Comparison of ENCODE assay signal across 8 cellular contexts in genomic region chr6:106608080-106608668, GRCh38. TPM values are rescaled to one million over a fixed set of nuclear protein-coding genes. Genes with fewer than 3 reads are reported as not detected.
DNase-seq lines count a peak whose midpoint lies in the region; ATAC-seq, FAIRE-seq and TF ChIP-seq lines count a peak whose summit lies in the region.

No MANE protein-coding gene starts in this region.

- TF ChIP-seq CTCF in neural cell (IDR thresholded peaks at IDR 0.05; ENCODE audit: poor library complexity, severe bottlenecking) = peak; percentile 19

- no peak overlapping the region for H3K27ac Mint-ChIP-seq in effector memory CD8-positive, alpha-beta T cell

- peak; percentile 89 for FAIRE-seq in GM19239 (lab: Jason Lieb, UNC)
- no peak for FAIRE-seq in HTR-8/SVneo (lab: Jason Lieb, UNC)

- H3K27me3 ChIP-seq in neural cell (ENCODE audit: insufficient read depth, low read depth, low read length) = no peaks in the 10 kb centered on the region

- H2AFZ ChIP-seq in neural cell (ENCODE audit: low read depth, low read length) = no peak overlapping the region

- no peaks in the 10 kb centered on the region for H3K79me2 ChIP-seq in neural cell (replicated peaks; ENCODE audit: insufficient read depth, low read length)

- TF ChIP-seq RAD21 in neural cell (conservative IDR thresholded peaks at IDR 0.05) = no peak

- H3K27me3 Mint-ChIP-seq in effector memory CD8-positive, alpha-beta T cell = no peaks in the 10 kb centered on the region

- H3K9me3 Mint-ChIP-seq in effector memory CD8-positive, alpha-beta T cell = no peaks in the 10 kb centered on the region

- no peak overlapping the region for H3K4me3 ChIP-seq in neural cell (ENCODE audit: low read length)

- DNase-seq in NCI-H524 (lab: John Stamatoyannopoulos, UW) (peak; percentile 35 to 72), NCI-H524 treated with DMSO at 0.1 percent for 48 hours (lab: John Stamatoyannopoulos, UW) (no peak), GM19239 (ENCODE audit: insufficient read length, low spot score) (no peak), HTR-8/SVneo (ENCODE audit: insufficient read length, low spot score) (peak; percentile 29), RKO (ENCODE audit: low spot score) (peak; percentile 73), anterior cingulate cortex (lab: John Stamatoyannopoulos, UW) (no peak)
- peak; percentile 37 to 44 (median 40) for DNase-seq in effector memory CD8-positive, alpha-beta T cell

- no peaks in the 10 kb centered on the region for H3F3A ChIP-seq in neural cell (ENCODE audit: insufficient read depth, low read length, poor library complexity, severe bottlenecking)

- no peaks in the 10 kb centered on the region for H3K9me2 ChIP-seq in neural cell (ENCODE audit: insufficient read depth, low read length)

- peaks cover 1 to 8% of the 10 kb centered on the region in 2 donors for H3K4me1 Mint-ChIP-seq in effector memory CD8-positive, alpha-beta T cell (ENCODE audit: low read depth in 2 of 2)

- H3K27ac ChIP-seq in neural cell (ENCODE audit: low read length) = no peak overlapping the region

- no peak overlapping the region for H3K4me2 ChIP-seq in neural cell (ENCODE audit: low read length)

- H3K36me3 Mint-ChIP-seq in effector memory CD8-positive, alpha-beta T cell (ENCODE audit: insufficient read depth) = no peaks in the 10 kb centered on the region

- no peaks in the 10 kb centered on the region for H3K9me3 ChIP-seq in neural cell (ENCODE audit: low read length)

- ATAC-seq in effector memory CD8-positive, alpha-beta T cell (replicated peaks) = peak; percentile 91

- H3K36me3 ChIP-seq in neural cell (ENCODE audit: insufficient read depth, low read length) = peaks cover 3% of the 10 kb centered on the region

- H4K20me1 ChIP-seq in neural cell (ENCODE audit: insufficient read depth) = no peaks in the 10 kb centered on the region

- H3K9ac ChIP-seq in neural cell (ENCODE audit: low read length) = no peak overlapping the region

- TF ChIP-seq EP300 in neural cell (conservative IDR thresholded peaks at IDR 0.05; ENCODE audit: poor library complexity, severe bottlenecking) = no peak

- H3K4me3 Mint-ChIP-seq in effector memory CD8-positive, alpha-beta T cell = no peak overlapping the region

TF ChIP-seq in neural cell, 6 proteins besides CTCF, POLR2A, EP300 and RAD21:
- TF ChIP-seq MXI1 (conservative IDR thresholded peaks at IDR 0.05; ENCODE audit: poor library complexity, severe bottlenecking) = no peak
- no peak for TF ChIP-seq REST (IDR thresholded peaks at IDR 0.05; ENCODE audit: borderline replicate concordance)
- no peak for TF ChIP-seq TAF1 (IDR thresholded peaks at IDR 0.05; ENCODE audit: low read depth)
- no peak for TF ChIP-seq EZH2 (IDR thresholded peaks at IDR 0.05; ENCODE audit: borderline replicate concordance, insufficient read depth, low read length, poor library complexity, severe bottlenecking)
- no peak for TF ChIP-seq SMC3 (conservative IDR thresholded peaks at IDR 0.05; ENCODE audit: poor library complexity)
TF ChIP-seq in neural cell: peak in this region for 0.

RNA-seq across cellular contexts. Expression of gene RTN4IP1, which starts 21.1 kb away (rescaled TPM):
- 8.1 and 8.5 TPM in 2 replicates for polyA plus RNA-seq in neural cell
- 10.0 and 12.5 TPM in 2 replicates for polyA minus RNA-seq in neural cell

RNA-seq across cellular contexts. Expression of gene QRSL1, which starts 21.2 kb away (rescaled TPM):
- polyA plus RNA-seq in neural cell = 19.8 and 20.0 TPM in 2 replicates
- 21.9 and 27.0 TPM in 2 replicates for polyA minus RNA-seq in neural cell

Comparison
In these comparisons a context has a peak if more than half of its experiments do, and no peak if none do; other contexts are left out.
1. DNase-seq: peak in NCI-H524 (2 of 2), HTR-8/SVneo (single experiment), RKO (single experiment) and effector memory CD8-positive, alpha-beta T cell (3 of 3); none in NCI-H524 treated with DMSO at 0.1 percent for 48 hours (single experiment), GM19239 (single experiment) and anterior cingulate cortex (0 of 58).